ENCODE assay signal across 2 cellular contexts in the genomic region with DNA sequence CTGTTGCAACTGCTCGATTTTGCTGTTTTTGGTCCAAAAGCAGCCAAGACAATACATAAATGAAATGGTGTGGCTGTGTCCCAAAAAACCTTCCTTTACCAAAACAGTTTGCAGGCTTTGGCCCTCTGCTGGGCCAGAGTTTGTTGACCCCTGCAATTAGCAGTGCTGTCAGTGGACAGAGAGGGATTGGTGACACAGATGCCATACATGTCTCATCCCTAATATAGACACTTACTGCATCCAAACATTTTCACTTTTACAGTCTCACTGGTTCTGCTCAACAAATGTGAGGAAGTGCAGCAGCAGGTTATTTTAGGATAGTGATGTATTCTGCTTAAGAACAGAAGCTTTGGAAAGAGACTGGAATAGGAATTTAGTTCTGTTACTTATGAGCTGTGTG.
TF ChIP-seq lines count a peak whose summit lies in the region.

No MANE protein-coding gene starts in this region.

TF ChIP-seq in liver, 16 proteins besides CTCF, POLR2A, EP300 and RAD21:
- no peak for TF ChIP-seq NR2F2 (IDR thresholded peaks at IDR 0.05)
- TF ChIP-seq RXRA (IDR thresholded peaks at IDR 0.05) = peak; percentile 53 to 59
TF ChIP-seq in liver: peak in this region for 1.

TF ChIP-seq in HepG2, 621 proteins besides CTCF, POLR2A, EP300 and RAD21:
- no peak for TF ChIP-seq ASH2L (IDR thresholded peaks at IDR 0.05; ENCODE audit: insufficient read length, low read depth, low read length)
- no peak for TF ChIP-seq ZNF350 (CRISPR knock-in tag; IDR thresholded peaks at IDR 0.05; ENCODE audit: borderline replicate concordance, low read depth)
- TF ChIP-seq, protein P1, sequence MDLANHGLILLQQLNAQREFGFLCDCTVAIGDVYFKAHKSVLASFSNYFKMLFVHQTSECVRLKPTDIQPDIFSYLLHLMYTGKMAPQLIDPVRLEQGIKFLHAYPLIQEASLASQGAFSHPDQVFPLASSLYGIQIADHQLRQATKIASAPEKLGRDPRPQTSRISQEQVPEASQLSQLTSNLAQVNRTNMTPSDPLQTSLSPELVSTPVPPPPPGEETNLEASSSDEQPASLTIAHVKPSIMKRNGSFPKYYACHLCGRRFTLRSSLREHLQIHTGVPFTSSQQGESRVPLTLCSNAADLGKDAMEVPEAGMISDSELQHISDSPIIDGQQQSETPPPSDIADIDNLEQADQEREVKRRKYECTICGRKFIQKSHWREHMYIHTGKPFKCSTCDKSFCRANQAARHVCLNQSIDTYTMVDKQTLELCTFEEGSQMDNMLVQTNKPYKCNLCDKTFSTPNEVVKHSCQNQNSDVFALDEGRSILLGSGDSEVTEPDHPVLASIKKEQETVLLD (CRISPR knock-in tag; IDR thresholded peaks at IDR 0.05; ENCODE audit: low read depth) = no peak
- no peak for TF ChIP-seq NR2F2 (IDR thresholded peaks at IDR 0.05; ENCODE audit: borderline replicate concordance, low read depth)
- no peak for TF ChIP-seq ZNF7 (CRISPR knock-in tag; IDR thresholded peaks at IDR 0.05)
- TF ChIP-seq, protein P2, sequence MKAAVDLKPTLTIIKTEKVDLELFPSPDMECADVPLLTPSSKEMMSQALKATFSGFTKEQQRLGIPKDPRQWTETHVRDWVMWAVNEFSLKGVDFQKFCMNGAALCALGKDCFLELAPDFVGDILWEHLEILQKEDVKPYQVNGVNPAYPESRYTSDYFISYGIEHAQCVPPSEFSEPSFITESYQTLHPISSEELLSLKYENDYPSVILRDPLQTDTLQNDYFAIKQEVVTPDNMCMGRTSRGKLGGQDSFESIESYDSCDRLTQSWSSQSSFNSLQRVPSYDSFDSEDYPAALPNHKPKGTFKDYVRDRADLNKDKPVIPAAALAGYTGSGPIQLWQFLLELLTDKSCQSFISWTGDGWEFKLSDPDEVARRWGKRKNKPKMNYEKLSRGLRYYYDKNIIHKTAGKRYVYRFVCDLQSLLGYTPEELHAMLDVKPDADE (CRISPR knock-in tag; IDR thresholded peaks at IDR 0.05) = no peak
- no peak for TF ChIP-seq RXRB (CRISPR knock-in tag; IDR thresholded peaks at IDR 0.05; ENCODE audit: borderline replicate concordance)
